Comparison of ENCODE assay signal across 8 cellular contexts in genomic region chr17:26731926-26732325, GRCh38.
DNase-seq lines count a peak whose midpoint lies in the region; ATAC-seq and TF ChIP-seq lines count a peak whose summit lies in the region.
"Not testable (repeated sequence)": the region's sequence is repeated elsewhere in the genome, so short reads cannot be mapped to it uniquely, and the experiment has no call there.

No MANE protein-coding gene starts in this region.

- not testable (repeated sequence) for H3K9me3 ChIP-seq in BE2C; right lobe of liver; aorta (ENCODE audit: control insufficient read depth, low read length)
- peaks cover 0 to 50% (median 23%) of the 10 kb centered on the region in 4 donors for H3K9me3 ChIP-seq in stomach

- TF ChIP-seq CTCF in BE2C (IDR thresholded peaks at IDR 0.05; ENCODE audit: low read depth, low read length); coronary artery (IDR thresholded peaks at IDR 0.05); right lobe of liver (IDR thresholded peaks at IDR 0.05); stomach (IDR thresholded peaks at IDR 0.05): not testable (repeated sequence)

- H3K27me3 ChIP-seq in BE2C; right lobe of liver; aorta (ENCODE audit: control insufficient read depth in 1 of 2, insufficient read depth in 2 of 2, low read length in 1 of 2): not testable (repeated sequence)
- H3K27me3 ChIP-seq in stomach, result peaks cover 0 to 13% (median 0%) of the 10 kb centered on the region in 3 donors

- H3K4me3 ChIP-seq in BE2C (ENCODE audit: low read depth, low read length); coronary artery; right lobe of liver; stomach; aorta (ENCODE audit: low read length in 2 of 2): not testable (repeated sequence)

- not testable (repeated sequence) for H3K4me1 ChIP-seq in BE2C; right lobe of liver; stomach; aorta (ENCODE audit: control insufficient read depth in 1 of 2, insufficient read depth in 2 of 2, low read length in 2 of 2)

- ATAC-seq in right lobe of liver; sciatic nerve; aorta (ENCODE audit: low FRiP score): not testable (repeated sequence)

- not testable (repeated sequence) for H3K27ac ChIP-seq in coronary artery; right lobe of liver; stomach; aorta (ENCODE audit: low read depth in 1 of 2, low read length in 2 of 2)

- TF ChIP-seq POLR2A in right lobe of liver (IDR thresholded peaks at IDR 0.05); stomach (IDR thresholded peaks at IDR 0.05): not testable (repeated sequence)

- 30% methylated on average over 7 of the region's 22 CpGs for WGBS in right lobe of liver (ENCODE audit: insufficient coverage, low coverage, low lambda C conversion rate, missing lambda C conversion rate)
- 62 to 79% (median 71%) methylated on average over 21 to 22 of the region's 22 CpGs for WGBS in stomach, 5 donors
- 59 to 62% methylated on average over 22 of the region's 22 CpGs for WGBS in aorta, 2 donors

- H3K36me3 ChIP-seq in BE2C; right lobe of liver; stomach; aorta (ENCODE audit: control insufficient read depth in 1 of 2, insufficient read depth in 2 of 2, low read length in 1 of 2): not testable (repeated sequence)

- DNase-seq in BE2C, result peak; percentile 6
- DNase-seq in activated effector memory CD4-positive, alpha-beta T cell treated with anti-CD3 and anti-CD28 coated beads, Interleukin-2, amount 50 U/mL, for 16 hours, result peak; percentile 61
- DNase-seq in coronary artery (ENCODE audit: low spot score), result peak; percentile 50
- peak in 2 of 3 donors; percentile 45 to 55 for DNase-seq in right lobe of liver
- peak; percentile 90 for DNase-seq in mesenteric fat pad (ENCODE audit: low spot score)
- peak; percentile 60 for DNase-seq in sciatic nerve (ENCODE audit: low spot score)
- peak; percentile 26 for DNase-seq in stomach
- DNase-seq in aorta, result peak; percentile 38 to 79

- intact Hi-C loops in right lobe of liver (cut with DNase I); sciatic nerve (cut with DNase I); stomach (cut with DNase I; ENCODE audit: low total_unique reads); aorta (cut with DNase I): not testable (repeated sequence)

- TF ChIP-seq EP300 in stomach (IDR thresholded peaks at IDR 0.05), result not testable (repeated sequence)

Comparison
In these comparisons a context has a peak if more than half of its experiments do, and no peak if none do; other contexts are left out.
1. DNase-seq: peak in every context shown above with its lines; median percentile 90 in mesenteric fat pad; 61 in activated effector memory CD4-positive, alpha-beta T cell treated with anti-CD3 and anti-CD28 coated beads, Interleukin-2, amount 50 U/mL, for 16 hours; 60 in sciatic nerve; 58 in aorta; 50 in coronary artery; 50 in right lobe of liver; 26 in stomach; 6 in BE2C.